8 cellular contexts compared by ENCODE assay signal in the genomic region with DNA sequence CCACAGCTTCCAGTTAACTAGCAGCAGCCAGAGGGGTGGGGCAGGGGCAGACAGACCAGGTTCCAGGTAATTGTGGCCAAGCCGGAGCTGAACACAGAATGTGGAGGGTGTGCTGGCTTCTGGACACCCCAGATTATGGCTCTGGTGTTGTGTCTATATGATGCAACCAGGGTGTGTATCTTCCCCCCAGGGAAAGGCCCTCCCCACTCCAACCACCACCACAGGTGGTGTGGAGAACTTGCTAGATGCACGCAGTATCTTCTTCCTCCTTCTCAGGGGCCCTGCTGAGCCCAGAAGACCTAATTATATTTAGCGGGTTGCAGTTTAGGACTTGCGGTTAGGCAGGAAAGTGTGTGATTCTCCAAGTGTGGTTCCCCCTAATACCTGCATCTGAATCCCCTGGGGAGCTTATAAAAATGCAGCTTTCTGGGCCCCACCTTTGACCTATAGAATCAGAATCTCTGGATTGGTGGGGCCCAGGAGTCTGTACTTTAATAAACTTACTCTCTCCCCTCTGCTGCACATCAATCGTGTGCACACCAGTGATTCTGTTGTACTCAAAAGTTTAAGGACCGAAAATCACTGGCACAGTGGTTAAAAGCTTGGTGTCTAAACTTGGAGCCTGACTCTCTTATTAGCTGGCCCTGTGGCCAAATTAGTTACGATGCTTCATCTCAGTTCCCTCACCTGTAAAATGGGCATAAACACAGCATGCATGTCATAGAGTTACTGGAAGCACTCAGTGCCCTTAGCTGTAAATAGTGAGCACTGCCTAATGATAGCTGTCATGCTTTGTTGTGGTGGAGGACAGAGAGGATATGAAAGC.
DNase-seq lines count a peak whose midpoint lies in the region; ATAC-seq and TF ChIP-seq lines count a peak whose summit lies in the region.

No MANE protein-coding gene starts in this region.

- peak overlapping the region; percentile 64 to 89 (median 78) for H3K4me3 Mint-ChIP-seq in IgD-negative memory B cell

- peaks cover 14% of the 10 kb centered on the region for H3K27me3 Mint-ChIP-seq in IgD-negative memory B cell

- H3K4me1 ChIP-seq in mucosa of descending colon (ENCODE audit: low read depth) (peaks cover 7% of the 10 kb centered on the region), foreskin keratinocyte (no peaks in the 10 kb centered on the region)

- H3K4me1 Mint-ChIP-seq in IgD-negative memory B cell, result peaks cover 36 to 38% (median 37%) of the 10 kb centered on the region in 3 donors

- peaks cover 13% of the 10 kb centered on the region for H3K27me3 ChIP-seq in foreskin keratinocyte

- no peaks in the 10 kb centered on the region for H3K9me3 ChIP-seq in mucosa of descending colon

- peak overlapping the region; percentile 89 to 93 (median 91) for H3K27ac Mint-ChIP-seq in IgD-negative memory B cell

- TF ChIP-seq CTCF in mucosa of descending colon (IDR thresholded peaks at IDR 0.05), result no peak
- no peak for TF ChIP-seq CTCF in foreskin keratinocyte (conservative IDR thresholded peaks at IDR 0.05)

- H3K36me3 Mint-ChIP-seq in IgD-negative memory B cell, result peaks cover 2% of the 10 kb centered on the region

- H3K27ac ChIP-seq in foreskin keratinocyte, result no peak overlapping the region

- no peaks in the 10 kb centered on the region for H3K9me3 Mint-ChIP-seq in IgD-negative memory B cell

- no peak for DNase-seq in mucosa of descending colon
- no peak for DNase-seq in cerebellar cortex (ENCODE audit: low spot score)
- no peak for DNase-seq in activated T-cell treated with anti-CD3 and anti-CD28 coated beads, Interleukin-2, amount 50 U/mL, for 48 hours
- no peak for DNase-seq in SHP77 (lab: John Stamatoyannopoulos, UW)
- no peak for DNase-seq in foreskin keratinocyte

- peak; percentile 82 for ATAC-seq in GM18868 (IDR thresholded peaks at IDR 0.05; ENCODE audit: unreplicated experiment)
- peak; percentile 88 for ATAC-seq in HG02610 (IDR thresholded peaks at IDR 0.05; ENCODE audit: unreplicated experiment)
- peak; percentile 72 for ATAC-seq in mucosa of descending colon
- no peak for ATAC-seq in foreskin keratinocyte

- intact Hi-C loops in mucosa of descending colon (cut with DNase I, micrococcal nuclease), result no loop called here

- H3K36me3 ChIP-seq in mucosa of descending colon (ENCODE audit: low read depth), result no peaks in the 10 kb centered on the region

- H3K4me3 ChIP-seq in mucosa of descending colon, result no peak overlapping the region
